Comparison of ENCODE assay signal across 1 cellular context in genomic region chr16:17362191-17362590, GRCh38.
TF ChIP-seq lines count a peak whose summit lies in the region.

No MANE protein-coding gene starts in this region.

TF ChIP-seq in GM12878, 131 proteins besides CTCF, POLR2A, EP300 and RAD21 (continued from another document):
- TF ChIP-seq CUX1 (IDR thresholded peaks at IDR 0.05; ENCODE audit: insufficient replicate concordance, low read depth, low read length) = no peak
- no peak for TF ChIP-seq RBBP5 (conservative IDR thresholded peaks at IDR 0.05)
- TF ChIP-seq CREB1 (IDR thresholded peaks at IDR 0.05; ENCODE audit: low read depth) = no peak
- TF ChIP-seq RUNX3 (IDR thresholded peaks at IDR 0.05; ENCODE audit: low read length) = peak; percentile 54; the same call in 1 of the 2 replicates
- TF ChIP-seq IKZF1 (conservative IDR thresholded peaks at IDR 0.05) = no peak
- no peak for TF ChIP-seq STAT3 (IDR thresholded peaks at IDR 0.05; ENCODE audit: low read depth, low read length)
